7 cellular contexts compared by ENCODE assay signal in genomic region chr1:23369335-23370013, GRCh38. TPM values are rescaled to one million over a fixed set of nuclear protein-coding genes. Genes with fewer than 3 reads are reported as not detected.
DNase-seq lines count a peak whose midpoint lies in the region; ATAC-seq and TF ChIP-seq lines count a peak whose summit lies in the region.

TSS of gene ZNF436 (minus strand) at chr1:23369836. CDS start at chr1:23368005, 1,831 bp downstream.

- H3K27me3 Mint-ChIP-seq in activated B cell treated with CpG ODN at 0.5 μM for 24 hours, result no peaks in the 10 kb centered on the region

- ATAC-seq in activated B cell treated with CpG ODN at 0.5 μM for 24 hours (ENCODE audit: low read depth), result no peak
- no peak for ATAC-seq in GM19351 (IDR thresholded peaks at IDR 0.05; ENCODE audit: unreplicated experiment)

- peak within 1 kb of the TSS; percentile 97 for H3K4me3 Mint-ChIP-seq in activated B cell treated with CpG ODN at 0.5 μM for 24 hours

- H3K9me3 Mint-ChIP-seq in activated B cell treated with CpG ODN at 0.5 μM for 24 hours, result no peaks in the 10 kb centered on the region

- CTCF ChIA-PET in activated B cell treated with CpG ODN at 0.5 μM for 24 hours (lab: Charles Lee), result no interaction called here

- H3K4me1 Mint-ChIP-seq in activated B cell treated with CpG ODN at 0.5 μM for 24 hours, result peaks cover 26% of the 10 kb centered on the region

- DNase-seq in GM20000 (ENCODE audit: low spot score), result peak; percentile 32
- peak; percentile 83 for DNase-seq in NCI-H2107 treated with DMSO at 0.1 percent for 48 hours (lab: John Stamatoyannopoulos, UW; ENCODE audit: unreplicated experiment)
- no peak for DNase-seq in activated B cell treated with CpG ODN at 0.5 μM for 24 hours
- DNase-seq in coronary artery (ENCODE audit: low spot score), result peak; percentile 81
- DNase-seq in kidney tubule cell (ENCODE audit: low spot score), result peak; percentile 70
- DNase-seq in smooth muscle cell of the brain vasculature (ENCODE audit: low read depth, low spot score), result peak; percentile 90

- peak within 1 kb of the TSS; percentile 79 for H3K4me3 ChIP-seq in coronary artery

- H3K27ac ChIP-seq in coronary artery, result peak within 1 kb of the TSS; percentile 95 to 96

- POLR2A ChIA-PET in activated B cell treated with CpG ODN at 0.5 μM for 24 hours (lab: Charles Lee), result interaction anchor here (7.4 kb wide), 1 partner anchor 24 kb away, joined by 136 read pairs; the partner anchor contains the start of gene HNRNPR

- H3K27ac Mint-ChIP-seq in activated B cell treated with CpG ODN at 0.5 μM for 24 hours, result peak within 1 kb of the TSS; percentile 97

- no peak for TF ChIP-seq CTCF in GM20000 (IDR thresholded peaks at IDR 0.05; ENCODE audit: extremely low read depth, missing control alignments)
- TF ChIP-seq CTCF in activated B cell treated with CpG ODN at 0.5 μM for 24 hours (IDR thresholded peaks at IDR 0.05), result no peak
- no peak for TF ChIP-seq CTCF in coronary artery (IDR thresholded peaks at IDR 0.05)

- H3K36me3 Mint-ChIP-seq in activated B cell treated with CpG ODN at 0.5 μM for 24 hours (ENCODE audit: low read depth), result peaks cover 20% of the 10 kb centered on the region

- intact Hi-C loops in activated B cell treated with CpG ODN at 0.5 μM for 24 hours (cut with micrococcal nuclease), result loop anchor here (2.0 to 10.0 kb wide), 3 partner anchors 161 to 1375 kb away; partner anchors contain the start of genes CLIC4 and E2F2

RNA-seq across cellular contexts. Expression of gene ZNF436, which starts in this region (rescaled TPM):
- total RNA-seq in activated B cell treated with CpG ODN at 0.5 μM for 24 hours, result 5.1 and 5.6 TPM in 2 replicates
